Comparison of ENCODE assay signal across 1 cellular context in the genomic region with DNA sequence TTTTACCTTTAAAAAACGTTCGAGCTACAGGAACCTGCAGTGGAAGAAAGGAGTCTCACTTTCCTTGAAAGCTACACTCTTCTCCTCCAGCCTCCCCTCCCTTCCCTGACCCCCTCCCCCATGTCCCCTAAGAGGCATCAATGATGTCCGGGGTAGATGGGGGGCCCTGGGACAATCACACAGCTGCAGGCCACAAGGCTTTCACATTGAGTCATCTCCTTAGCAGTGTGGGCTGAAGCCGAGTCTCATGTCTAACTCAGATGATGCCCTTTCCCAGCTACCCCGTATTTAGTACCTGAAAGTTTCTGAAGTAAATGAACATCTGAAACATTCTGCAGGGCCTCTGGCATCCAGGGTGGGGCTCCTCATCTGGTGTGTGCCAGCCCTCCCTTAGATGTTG.
A peak's percentile ranks its signal among the peaks of the same experiment; 100 is the strongest.
TF ChIP-seq lines count a peak whose summit lies in the region.

No MANE protein-coding gene starts in this region.

TF ChIP-seq in GM12878, 131 proteins besides CTCF, POLR2A, EP300 and RAD21 (continued from another document):
- TF ChIP-seq SPI1 (IDR thresholded peaks at IDR 0.05; ENCODE audit: borderline replicate concordance, insufficient read depth, low read depth, low read length) = no peak
- TF ChIP-seq ATF2 (IDR thresholded peaks at IDR 0.05; ENCODE audit: low read length) = peak; percentile 94
- peak; percentile 97 to 98 for TF ChIP-seq IKZF2 (IDR thresholded peaks at IDR 0.05)
- TF ChIP-seq BMI1 (IDR thresholded peaks at IDR 0.05; ENCODE audit: borderline replicate concordance) = peak; percentile 74; the same call in 1 of the 2 replicates
- TF ChIP-seq YBX1 (IDR thresholded peaks at IDR 0.05) = no peak
- peak; percentile 96 for TF ChIP-seq MTA2 (IDR thresholded peaks at IDR 0.05; ENCODE audit: low read depth)
- TF ChIP-seq TBL1XR1 (IDR thresholded peaks at IDR 0.05; ENCODE audit: low read depth, low read length) = peak; percentile 97
- TF ChIP-seq, protein P1, sequence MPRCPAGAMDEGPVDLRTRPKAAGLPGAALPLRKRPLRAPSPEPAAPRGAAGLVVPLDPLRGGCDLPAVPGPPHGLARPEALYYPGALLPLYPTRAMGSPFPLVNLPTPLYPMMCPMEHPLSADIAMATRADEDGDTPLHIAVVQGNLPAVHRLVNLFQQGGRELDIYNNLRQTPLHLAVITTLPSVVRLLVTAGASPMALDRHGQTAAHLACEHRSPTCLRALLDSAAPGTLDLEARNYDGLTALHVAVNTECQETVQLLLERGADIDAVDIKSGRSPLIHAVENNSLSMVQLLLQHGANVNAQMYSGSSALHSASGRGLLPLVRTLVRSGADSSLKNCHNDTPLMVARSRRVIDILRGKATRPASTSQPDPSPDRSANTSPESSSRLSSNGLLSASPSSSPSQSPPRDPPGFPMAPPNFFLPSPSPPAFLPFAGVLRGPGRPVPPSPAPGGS (IDR thresholded peaks at IDR 0.05; ENCODE audit: borderline replicate concordance, insufficient read depth, low read depth, low read length, poor library complexity, severe bottlenecking) = peak; percentile 98
- TF ChIP-seq MYC (IDR thresholded peaks at IDR 0.05; ENCODE audit: insufficient read depth, insufficient read length, insufficient replicate concordance, low read length, severe bottlenecking) = no peak
- TF ChIP-seq YY1 (IDR thresholded peaks at IDR 0.05; ENCODE audit: low read depth, low read length) = peak; percentile 79
- peak; percentile 95 for TF ChIP-seq SKIL (IDR thresholded peaks at IDR 0.05; ENCODE audit: low read depth, poor library complexity, severe bottlenecking)
- peak; percentile 90 for TF ChIP-seq ZNF24 (IDR thresholded peaks at IDR 0.05)
- TF ChIP-seq REST (IDR thresholded peaks at IDR 0.05; ENCODE audit: low read depth, low read length) = peak; percentile 29; the same call in 1 of the 2 replicates
- peak; percentile 91 for TF ChIP-seq CHD2 (IDR thresholded peaks at IDR 0.05; ENCODE audit: borderline replicate concordance, low read depth, low read length)
- peak; percentile 9; the same call in 1 of the 2 replicates for TF ChIP-seq ZSCAN29 (IDR thresholded peaks at IDR 0.05)
- no peak for TF ChIP-seq ZNF274 (IDR thresholded peaks at IDR 0.05; ENCODE audit: insufficient read depth, insufficient read length)
- no peak for TF ChIP-seq TAF1 (IDR thresholded peaks at IDR 0.05; ENCODE audit: borderline replicate concordance, low read depth, low read length)
- TF ChIP-seq BACH1 (IDR thresholded peaks at IDR 0.05; ENCODE audit: borderline replicate concordance) = peak; percentile 94; the same call in 1 of the 2 replicates
- TF ChIP-seq TCF3 (IDR thresholded peaks at IDR 0.05; ENCODE audit: borderline replicate concordance, insufficient read depth, low read depth, low read length) = peak; percentile 95
- TF ChIP-seq HDAC2 (IDR thresholded peaks at IDR 0.05) = no peak
- 0 out of 2 replicates have a peak, but pooled peaks have one; percentile 50 for TF ChIP-seq GABPA (IDR thresholded peaks at IDR 0.05; ENCODE audit: low read depth)
- TF ChIP-seq MEF2B (IDR thresholded peaks at IDR 0.05; ENCODE audit: partially characterized antibody, poor library complexity, severe bottlenecking) = peak; percentile 96
- peak; percentile 80; the same call in 1 of the 2 replicates for TF ChIP-seq TARDBP (IDR thresholded peaks at IDR 0.05; ENCODE audit: borderline replicate concordance)
- TF ChIP-seq JUNB (IDR thresholded peaks at IDR 0.05) = peak; percentile 97
- TF ChIP-seq TCF7 (IDR thresholded peaks at IDR 0.05; ENCODE audit: borderline replicate concordance) = peak; percentile 70
- TF ChIP-seq EED (IDR thresholded peaks at IDR 0.05; ENCODE audit: low read depth) = peak; percentile 99
- peak; percentile 89 for TF ChIP-seq ATF7 (IDR thresholded peaks at IDR 0.05; ENCODE audit: low read depth)
- TF ChIP-seq EGR1 (IDR thresholded peaks at IDR 0.05; ENCODE audit: borderline replicate concordance in 1 of 2, low read depth in 2 of 2, low read length in 2 of 2) = peak in 1 of 2 experiments; percentile 55; a peak in 2 of 3 replicates
- no peak for TF ChIP-seq E2F8 (IDR thresholded peaks at IDR 0.05; ENCODE audit: low read depth, partially characterized antibody)
- TF ChIP-seq, protein P2, sequence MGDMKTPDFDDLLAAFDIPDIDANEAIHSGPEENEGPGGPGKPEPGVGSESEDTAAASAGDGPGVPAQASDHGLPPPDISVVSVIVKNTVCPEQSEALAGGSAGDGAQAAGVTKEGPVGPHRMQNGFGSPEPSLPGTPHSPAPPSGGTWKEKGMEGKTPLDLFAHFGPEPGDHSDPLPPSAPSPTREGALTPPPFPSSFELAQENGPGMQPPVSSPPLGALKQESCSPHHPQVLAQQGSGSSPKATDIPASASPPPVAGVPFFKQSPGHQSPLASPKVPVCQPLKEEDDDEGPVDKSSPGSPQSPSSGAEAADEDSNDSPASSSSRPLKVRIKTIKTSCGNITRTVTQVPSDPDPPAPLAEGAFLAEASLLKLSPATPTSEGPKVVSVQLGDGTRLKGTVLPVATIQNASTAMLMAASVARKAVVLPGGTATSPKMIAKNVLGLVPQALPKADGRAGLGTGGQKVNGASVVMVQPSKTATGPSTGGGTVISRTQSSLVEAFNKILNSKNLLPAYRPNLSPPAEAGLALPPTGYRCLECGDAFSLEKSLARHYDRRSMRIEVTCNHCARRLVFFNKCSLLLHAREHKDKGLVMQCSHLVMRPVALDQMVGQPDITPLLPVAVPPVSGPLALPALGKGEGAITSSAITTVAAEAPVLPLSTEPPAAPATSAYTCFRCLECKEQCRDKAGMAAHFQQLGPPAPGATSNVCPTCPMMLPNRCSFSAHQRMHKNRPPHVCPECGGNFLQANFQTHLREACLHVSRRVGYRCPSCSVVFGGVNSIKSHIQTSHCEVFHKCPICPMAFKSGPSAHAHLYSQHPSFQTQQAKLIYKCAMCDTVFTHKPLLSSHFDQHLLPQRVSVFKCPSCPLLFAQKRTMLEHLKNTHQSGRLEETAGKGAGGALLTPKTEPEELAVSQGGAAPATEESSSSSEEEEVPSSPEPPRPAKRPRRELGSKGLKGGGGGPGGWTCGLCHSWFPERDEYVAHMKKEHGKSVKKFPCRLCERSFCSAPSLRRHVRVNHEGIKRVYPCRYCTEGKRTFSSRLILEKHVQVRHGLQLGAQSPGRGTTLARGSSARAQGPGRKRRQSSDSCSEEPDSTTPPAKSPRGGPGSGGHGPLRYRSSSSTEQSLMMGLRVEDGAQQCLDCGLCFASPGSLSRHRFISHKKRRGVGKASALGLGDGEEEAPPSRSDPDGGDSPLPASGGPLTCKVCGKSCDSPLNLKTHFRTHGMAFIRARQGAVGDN (IDR thresholded peaks at IDR 0.05) = peak; percentile 80
- TF ChIP-seq BCLAF1 (IDR thresholded peaks at IDR 0.05) = no peak
- peak; percentile 94 for TF ChIP-seq DPF2 (IDR thresholded peaks at IDR 0.05)
- no peak for TF ChIP-seq NR2C2 (IDR thresholded peaks at IDR 0.05; ENCODE audit: borderline replicate concordance, control insufficient read depth, insufficient read length, low read depth)
